In genomic region chr16:13084331-13084730, GRCh38 we compare ENCODE assay signal across 25 cellular contexts.
"Had no signal": no experiment of that assay in that cellular context is flagged by ENCODE, and none has a peak within 500 bp of the region (broad histone marks: within the 10 kb centered on the region; RNA-seq: fewer than 3 reads in every experiment).

No MANE protein-coding gene starts in this region.

- H3K4me3 ChIP-seq: adrenal gland, ascending aorta, coronary artery, esophagus muscularis mucosa, heart right ventricle, skin epidermis, uterus had no signal

- H3K9me3 ChIP-seq: adrenal gland, ascending aorta, esophagus muscularis mucosa, uterus had no signal

- H3K36me3 ChIP-seq: adrenal gland, ascending aorta, brain microvascular endothelial cell, esophagus muscularis mucosa, heart right ventricle, uterus, WERI-Rb-1 had no signal

- H3K4me1 ChIP-seq: adrenal gland, ascending aorta, foreskin keratinocyte, heart right ventricle, uterus had no signal

- H3K27ac ChIP-seq: adrenal gland, ascending aorta, brain microvascular endothelial cell, coronary artery, esophagus muscularis mucosa, foreskin keratinocyte, heart right ventricle, skin epidermis, uterus, WERI-Rb-1 had no signal

- DNase-seq: activated CD4-positive, alpha-beta T cell treated with anti-CD3 and anti-CD28 coated beads for 48 hours; activated CD4-positive, alpha-beta T cell treated with anti-CD3 and anti-CD28 coated beads, Interleukin-2, amount 50 U/mL, for 48 hours; activated CD8-positive, alpha-beta memory T cell treated with anti-CD3 and anti-CD28 coated beads for 24 hours; activated effector memory CD4-positive, alpha-beta T cell treated with Interleukin-2 at 50 U/mL for 16 hours; activated naive CD4-positive, alpha-beta T cell treated with anti-CD3 and anti-CD28 coated beads for 36 hours; activated naive CD8-positive, alpha-beta T cell treated with anti-CD3 and anti-CD28 coated beads for 36 hours; adrenal gland; brain microvascular endothelial cell; foreskin keratinocyte; heart right ventricle; kidney glomerular epithelial cell; naive thymus-derived CD4-positive, alpha-beta T cell; occipital lobe; stimulated activated CD4-positive, alpha-beta T cell treated with anti-CD3 and anti-CD28 coated beads, Interleukin-12 subunit alpha, Interleukin-12 subunit beta, amount 100 ng/mL, for 4 hours; stimulated activated CD4-positive, alpha-beta T cell treated with anti-CD3 and anti-CD28 coated beads, Interleukin-4, amount 100 ng/mL, for 24 hours; T-cell; uterus had no signal

- H3K27me3 ChIP-seq: adrenal gland, ascending aorta, brain microvascular endothelial cell, foreskin keratinocyte, heart right ventricle, uterus had no signal

- ATAC-seq: activated CD4-positive, CD25-positive, alpha-beta regulatory T cell treated with anti-CD3 and anti-CD28 coated beads, Interleukin-2, amount 50 U/mL, for 24 hours; foreskin keratinocyte; heart right ventricle; naive thymus-derived CD4-positive, alpha-beta T cell; sciatic nerve; stimulated activated effector memory CD8-positive, alpha-beta T cell treated with anti-CD3 and anti-CD28 coated beads, Interleukin-12 subunit alpha, Interleukin-12 subunit beta, amount 100 ng/mL, for 72 hours; T-cell had no signal
